8 cellular contexts compared by ENCODE assay signal in genomic region chr1:228213917-228214808, GRCh38. TPM values are rescaled to one million over a fixed set of nuclear protein-coding genes. Genes with fewer than 3 reads are reported as not detected.
A peak's percentile ranks its signal among the peaks of the same experiment; 100 is the strongest.
DNase-seq lines count a peak whose midpoint lies in the region; ATAC-seq, FAIRE-seq and TF ChIP-seq lines count a peak whose summit lies in the region.

No MANE protein-coding gene starts in this region.

- no peaks in the 10 kb centered on the region for H3K9me3 Mint-ChIP-seq in activated CD8-positive, alpha-beta memory T cell treated with anti-CD3 and anti-CD28 coated beads, Interleukin-2, amount 10 ng/mL, durations not matched to agents 7 days and 5 days (ENCODE audit: low read depth)
- H3K9me3 Mint-ChIP-seq in astrocyte (ENCODE audit: unreplicated experiment): no peaks in the 10 kb centered on the region
- H3K9me3 Mint-ChIP-seq in immature natural killer cell: no peaks in the 10 kb centered on the region

- peak overlapping the region; percentile 54 for H3K27ac Mint-ChIP-seq in activated CD8-positive, alpha-beta memory T cell treated with anti-CD3 and anti-CD28 coated beads, Interleukin-2, amount 10 ng/mL, durations not matched to agents 7 days and 5 days
- H3K27ac Mint-ChIP-seq in astrocyte (ENCODE audit: unreplicated experiment) (no peak overlapping the region), immature natural killer cell (peak overlapping the region in 2 of 6 donors; percentile 21 to 34)

- no peaks in the 10 kb centered on the region for H3K27me3 Mint-ChIP-seq in activated CD8-positive, alpha-beta memory T cell treated with anti-CD3 and anti-CD28 coated beads, Interleukin-2, amount 10 ng/mL, durations not matched to agents 7 days and 5 days
- H3K27me3 Mint-ChIP-seq in astrocyte (ENCODE audit: low read depth, unreplicated experiment): peaks cover 12% of the 10 kb centered on the region
- H3K27me3 Mint-ChIP-seq in immature natural killer cell (ENCODE audit: low read depth in 3 of 3): peaks cover 0 to 9% (median 0%) of the 10 kb centered on the region in 3 donors

- ATAC-seq in activated CD8-positive, alpha-beta memory T cell treated with anti-CD3 and anti-CD28 coated beads, Interleukin-2, amount 10 ng/mL, durations not matched to agents 7 days and 5 days: no peak
- ATAC-seq in GM19467 (IDR thresholded peaks at IDR 0.05; ENCODE audit: unreplicated experiment): no peak

- no peaks in the 10 kb centered on the region for H4K20me1 ChIP-seq in astrocyte (ENCODE audit: insufficient read depth, low read length)

- H3K4me1 ChIP-seq in astrocyte (ENCODE audit: insufficient read depth, low read length): no peaks in the 10 kb centered on the region
- peaks cover 0 to 20% (median 18%) of the 10 kb centered on the region in 4 donors for H3K4me1 ChIP-seq in tibial artery

- H3K9me3 ChIP-seq in astrocyte (ENCODE audit: insufficient read depth, low read depth, low read length) (no peaks in the 10 kb centered on the region), tibial artery (no peaks in the 10 kb centered on the region)

- peak overlapping the region; percentile 78 for H3K4me2 ChIP-seq in astrocyte (ENCODE audit: low read length)

- no peak overlapping the region for H3K27ac ChIP-seq in astrocyte (ENCODE audit: low read depth, low read length)
- H3K27ac ChIP-seq in tibial artery: no peak overlapping the region

- H2AFZ ChIP-seq in astrocyte (ENCODE audit: low read depth, low read length): peak overlapping the region; percentile 26

- TF ChIP-seq CTCF in astrocyte (IDR thresholded peaks at IDR 0.05; ENCODE audit: insufficient read depth, low read depth, low read length): no peak
- no peak for TF ChIP-seq CTCF in tibial artery (IDR thresholded peaks at IDR 0.05)

- peaks cover 7% of the 10 kb centered on the region for H3K27me3 ChIP-seq in astrocyte (ENCODE audit: insufficient read depth, low read length)
- peaks cover 0 to 43% of the 10 kb centered on the region in 2 donors for H3K27me3 ChIP-seq in tibial artery

- H3K9ac ChIP-seq in astrocyte (ENCODE audit: low read length): no peak overlapping the region

- H3K4me1 Mint-ChIP-seq in activated CD8-positive, alpha-beta memory T cell treated with anti-CD3 and anti-CD28 coated beads, Interleukin-2, amount 10 ng/mL, durations not matched to agents 7 days and 5 days: peaks cover 2% of the 10 kb centered on the region
- H3K4me1 Mint-ChIP-seq in astrocyte (ENCODE audit: low read depth, unreplicated experiment): no peaks in the 10 kb centered on the region
- H3K4me1 Mint-ChIP-seq in immature natural killer cell: peaks cover 0 to 5% of the 10 kb centered on the region in 2 donors

- no peaks in the 10 kb centered on the region for H3K36me3 Mint-ChIP-seq in activated CD8-positive, alpha-beta memory T cell treated with anti-CD3 and anti-CD28 coated beads, Interleukin-2, amount 10 ng/mL, durations not matched to agents 7 days and 5 days
- H3K36me3 Mint-ChIP-seq in astrocyte (ENCODE audit: low read depth, unreplicated experiment) (peaks cover 4% of the 10 kb centered on the region), immature natural killer cell (no peaks in the 10 kb centered on the region)

- intact Hi-C loops in tibial artery (cut with DNase I; ENCODE audit: low total_unique reads): loop anchor here (10.0 kb wide), 1 partner anchor 191 kb away; the partner anchor contains the start of gene TRIM11

- no peaks in the 10 kb centered on the region for H3K79me2 ChIP-seq in astrocyte (ENCODE audit: insufficient read depth, low read length)

- CTCF ChIA-PET in activated CD8-positive, alpha-beta memory T cell treated with anti-CD3 and anti-CD28 coated beads, Interleukin-2, amount 10 ng/mL, durations not matched to agents 7 days and 5 days (lab: Charles Lee): interaction anchor here (0.7 to 2.4 kb wide), 12 partner anchors 9 to 301 kb away, joined by 3 to 10 read pairs (median 4); no protein-coding TSS in a partner anchor

- no peak for FAIRE-seq in astrocyte (lab: Jason Lieb, UNC)

- H3K36me3 ChIP-seq in astrocyte (ENCODE audit: insufficient read depth, low read length) (no peaks in the 10 kb centered on the region), tibial artery (peaks cover 0 to 20% (median 0%) of the 10 kb centered on the region in 3 donors)

- H3K4me3 ChIP-seq in astrocyte (ENCODE audit: insufficient read depth, low read depth, low read length) (peak overlapping the region; percentile 28), tibial artery (peak overlapping the region; percentile 41 to 49)

- peak overlapping the region; percentile 63 for H3K4me3 Mint-ChIP-seq in activated CD8-positive, alpha-beta memory T cell treated with anti-CD3 and anti-CD28 coated beads, Interleukin-2, amount 10 ng/mL, durations not matched to agents 7 days and 5 days
- peak overlapping the region; percentile 79 for H3K4me3 Mint-ChIP-seq in astrocyte (ENCODE audit: unreplicated experiment)
- H3K4me3 Mint-ChIP-seq in immature natural killer cell: peak overlapping the region; percentile 57 to 86 (median 62)

- no peak for DNase-seq in activated CD8-positive, alpha-beta memory T cell treated with anti-CD3 and anti-CD28 coated beads, Interleukin-2, amount 10 ng/mL, durations not matched to agents 7 days and 5 days
- no peak for DNase-seq in activated CD8-positive, alpha-beta memory T cell treated with anti-CD3 and anti-CD28 coated beads, Interleukin-2, amount 50 U/mL, for 4 hours
- DNase-seq in astrocyte (ENCODE audit: low read depth) (no peak), immature natural killer cell (no peak), tibial artery (no peak), dedifferentiated amniotic fluid mesenchymal stem cell (ENCODE audit: extremely low spot score) (no peak), NCI-H524 treated with DMSO at 0.1 percent for 48 hours (lab: John Stamatoyannopoulos, UW) (no peak)

RNA-seq across cellular contexts. Expression of gene OBSCN, which starts 6.3 kb away (rescaled TPM):
- 10 to 100 TPM in 1 of 2 experiments, 1 to 10 TPM in 1; 5.7 to 10.4 TPM for total RNA-seq in activated CD8-positive, alpha-beta memory T cell treated with anti-CD3 and anti-CD28 coated beads, Interleukin-2, amount 10 ng/mL, durations not matched to agents 7 days and 5 days
- total RNA-seq in astrocyte: 11.1 and 17.5 TPM in 2 replicates
- polyA plus RNA-seq in immature natural killer cell: 1 to 10 TPM in 1 of 3 donors, under 1 TPM in 1, not detected in 1; 0.19 to 1.9 TPM

RNA-seq across cellular contexts. Expression of gene IBA57, which starts 48.6 kb away (rescaled TPM):
- 1 to 10 TPM; 6.8 to 8.5 TPM for total RNA-seq in activated CD8-positive, alpha-beta memory T cell treated with anti-CD3 and anti-CD28 coated beads, Interleukin-2, amount 10 ng/mL, durations not matched to agents 7 days and 5 days
- 3.8 and 4.9 TPM in 2 replicates for total RNA-seq in astrocyte
- polyA plus RNA-seq in immature natural killer cell: 1 to 10 TPM; 2.0 to 4.4 (median 2.0) TPM
